In genomic region chr22:41544671-41545476, GRCh38 we compare ENCODE assay signal across 1 cellular context.
TF ChIP-seq lines count a peak whose summit lies in the region.

No MANE protein-coding gene starts in this region.

TF ChIP-seq in IMR-90, 13 proteins besides CTCF, POLR2A, EP300 and RAD21 (continued from another document):
- TF ChIP-seq ELK1 (IDR thresholded peaks at IDR 0.05; ENCODE audit: borderline replicate concordance, low read depth, low read length) (no peak), CHD1 (IDR thresholded peaks at IDR 0.05; ENCODE audit: low read depth, low read length) (no peak), MAZ (IDR thresholded peaks at IDR 0.05; ENCODE audit: borderline replicate concordance, low read depth, low read length) (no peak), RFX5 (IDR thresholded peaks at IDR 0.05; ENCODE audit: low read depth, low read length) (no peak), MAFK (IDR thresholded peaks at IDR 0.05; ENCODE audit: low read depth, low read length) (no peak)
